1 cellular context compared by ENCODE assay signal in genomic region chr18:76496200-76496890, GRCh38.
TF ChIP-seq lines count a peak whose summit lies in the region.

No MANE protein-coding gene starts in this region.

TF ChIP-seq in HepG2, 621 proteins besides CTCF, POLR2A, EP300 and RAD21 (continued from another document):
- TF ChIP-seq ARID4A (CRISPR knock-in tag; IDR thresholded peaks at IDR 0.05; ENCODE audit: borderline replicate concordance) (peak; percentile 47; the same call in 1 of the 2 replicates), TEAD2 (CRISPR knock-in tag; IDR thresholded peaks at IDR 0.05) (no peak), NFYC (CRISPR knock-in tag; IDR thresholded peaks at IDR 0.05) (no peak), MAFG (CRISPR knock-in tag; IDR thresholded peaks at IDR 0.05) (no peak), ZNF121 (CRISPR knock-in tag; IDR thresholded peaks at IDR 0.05) (no peak), ZNF264 (CRISPR knock-in tag; IDR thresholded peaks at IDR 0.05) (no peak), SNAI1 (CRISPR knock-in tag; IDR thresholded peaks at IDR 0.05; ENCODE audit: borderline replicate concordance) (no peak), KLF11 (CRISPR knock-in tag; IDR thresholded peaks at IDR 0.05) (no peak), ZNF660 (CRISPR knock-in tag; IDR thresholded peaks at IDR 0.05; ENCODE audit: borderline replicate concordance, low read depth) (no peak), SP5 (CRISPR knock-in tag; IDR thresholded peaks at IDR 0.05; ENCODE audit: borderline replicate concordance, low read depth) (no peak), ZBTB38 (CRISPR knock-in tag; IDR thresholded peaks at IDR 0.05) (no peak), NFKB2 (CRISPR knock-in tag; IDR thresholded peaks at IDR 0.05; ENCODE audit: borderline replicate concordance) (no peak), ZNF136 (CRISPR knock-in tag; IDR thresholded peaks at IDR 0.05; ENCODE audit: low read depth) (no peak), ZNF703 (CRISPR knock-in tag; IDR thresholded peaks at IDR 0.05; ENCODE audit: borderline replicate concordance) (no peak), ATF7-NPFF (CRISPR knock-in tag; IDR thresholded peaks at IDR 0.05; ENCODE audit: low read depth) (no peak; the same call in 1 of the 2 replicates), MTF2 (CRISPR knock-in tag; IDR thresholded peaks at IDR 0.05; ENCODE audit: borderline replicate concordance) (no peak)
